ENCODE assay signal across 7 cellular contexts in the genomic region with DNA sequence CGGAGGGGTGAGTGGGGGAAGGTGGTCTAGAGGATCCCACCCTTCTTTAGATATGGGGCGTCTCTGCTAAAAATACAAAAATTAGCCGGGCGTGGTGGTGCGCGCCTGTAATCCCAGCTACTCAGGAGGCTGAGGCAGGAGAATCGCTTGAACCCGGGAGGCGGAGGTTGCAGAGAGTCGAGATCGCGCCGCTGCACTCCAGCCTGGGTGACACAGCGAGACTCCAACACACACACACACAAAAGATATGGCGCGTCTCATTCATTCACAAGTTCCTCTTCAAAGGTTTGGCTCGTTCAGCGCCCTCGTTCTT. TPM values are rescaled to one million over a fixed set of nuclear protein-coding genes. Genes with fewer than 3 reads are reported as not detected.
DNase-seq lines count a peak whose midpoint lies in the region; ATAC-seq, FAIRE-seq and TF ChIP-seq lines count a peak whose summit lies in the region.
"Not testable (repeated sequence)": the region's sequence is repeated elsewhere in the genome, so short reads cannot be mapped to it uniquely, and the experiment has no call there.
"Had no signal": no experiment of that assay in that cellular context is flagged by ENCODE, and none has a peak within 500 bp of the region (broad histone marks: within the 10 kb centered on the region; RNA-seq: fewer than 3 reads in every experiment).

No MANE protein-coding gene starts in this region.

- not testable (repeated sequence) for TF ChIP-seq EP300 in H1 (IDR thresholded peaks at IDR 0.05; ENCODE audit: borderline replicate concordance in 1 of 2, low read depth in 2 of 2, low read length in 2 of 2)

- H3K56ac ChIP-seq in H1 (replicated peaks; ENCODE audit: insufficient read length, low read depth, low read length) = not testable (repeated sequence)

- H2BK15ac ChIP-seq in H1 (ENCODE audit: low read length) = peak overlapping the region; percentile 92

- peak overlapping the region; percentile 10; the same call in 1 of the 2 replicates for H2AFZ ChIP-seq in H1 (ENCODE audit: low read length)

- H3K4me1 ChIP-seq in H1 (replicated peaks in 1 of 4; ENCODE audit: control insufficient read depth in 3 of 4, insufficient read depth in 4 of 4, low read length in 3 of 4) = peaks cover 0 to 18% (median 9%) of the 10 kb centered on the region in 4 experiments; a peak in 5 of 7 replicates
- H3K4me1 ChIP-seq in psoas muscle = peaks cover 26% of the 10 kb centered on the region

- not testable (repeated sequence) for TF ChIP-seq CTCF in BJ (IDR thresholded peaks at IDR 0.05; ENCODE audit: insufficient read depth, low read depth, low read length); LNCaP clone FGC (IDR thresholded peaks at IDR 0.05; ENCODE audit: control insufficient read depth, extremely low read depth, insufficient read depth); H1 (IDR thresholded peaks at IDR 0.05; ENCODE audit: control extremely low read depth in 1 of 3, insufficient read depth in 1 of 3, low read depth in 1 of 3, low read length in 3 of 3); psoas muscle (IDR thresholded peaks at IDR 0.05)

- H2BK20ac ChIP-seq in H1 (ENCODE audit: low read length) = peak overlapping the region; percentile 28; the same call in 1 of the 2 replicates

- not testable (repeated sequence) for FAIRE-seq in H1 (lab: Jason Lieb, UNC)

- not testable (repeated sequence) for H3K27me3 ChIP-seq in BJ (ENCODE audit: control insufficient read depth, insufficient read depth, low read length); H1 (replicated peaks in 1 of 4; ENCODE audit: control insufficient read depth in 3 of 4, extremely low read depth in 1 of 4, insufficient read depth in 3 of 4, low read length in 3 of 4); layer of hippocampus (ENCODE audit: control insufficient read depth, insufficient read depth, low read length); psoas muscle (ENCODE audit: insufficient read depth in 3 of 3, low read length in 2 of 3)

- H3K36me3 Mint-ChIP-seq in activated T-cell treated with anti-CD3 and anti-CD28 coated beads, Interleukin-2, amount 50 U/mL, for 24 hours (ENCODE audit: low read depth) = peaks cover 14% of the 10 kb centered on the region

- H3K9me3 Mint-ChIP-seq in activated T-cell treated with anti-CD3 and anti-CD28 coated beads, Interleukin-2, amount 50 U/mL, for 24 hours = not testable (repeated sequence)

- H3K36me3 ChIP-seq in BJ (ENCODE audit: control insufficient read depth, insufficient read depth, low read length); H1 (ENCODE audit: control insufficient read depth in 2 of 4, insufficient read depth in 4 of 4, low read length in 3 of 4); psoas muscle (ENCODE audit: insufficient read depth in 1 of 2, low read depth in 1 of 2): not testable (repeated sequence)

- 27% methylated on average over 16 of the region's 19 CpGs; no CpG with 5 or more reads in 1 of the 2 experiments for WGBS in H1 (ENCODE audit: extremely low coverage in 1 of 2, insufficient coverage in 1 of 2, insufficient read length in 1 of 2, insufficient replicate concordance in 2 of 2, low coverage in 1 of 2, low lambda C conversion rate in 2 of 2, missing lambda C conversion rate in 1 of 2), 2 experiments
- WGBS in psoas muscle, 3 donors = 6 to 34% (median 21%) methylated on average over 13 to 19 of the region's 19 CpGs

- not testable (repeated sequence) for TF ChIP-seq RAD21 in H1 (IDR thresholded peaks at IDR 0.05 in 1 of 2, conservative IDR thresholded peaks at IDR 0.05 in 1 of 2; ENCODE audit: low read depth in 2 of 2, low read length in 2 of 2)

- DNase-seq in BJ (ENCODE audit: low read depth); LNCaP clone FGC (ENCODE audit: low read depth); activated T-cell treated with anti-CD3 and anti-CD28 coated beads, Interleukin-2, amount 50 U/mL, for 24 hours; H1 (ENCODE audit: low read depth in 1 of 2, low spot score in 2 of 2); psoas muscle: not testable (repeated sequence)

- CTCF ChIA-PET in BJ (lab: Yijun Ruan, JAX); H1 (lab: Charles Lee; ENCODE audit: partially characterized antibody): not testable (repeated sequence)

- ATAC-seq in psoas muscle = not testable (repeated sequence)

- H3K4me3 Mint-ChIP-seq in activated T-cell treated with anti-CD3 and anti-CD28 coated beads, Interleukin-2, amount 50 U/mL, for 24 hours = peak overlapping the region; percentile 84

- not testable (repeated sequence) for H3K27me3 Mint-ChIP-seq in activated T-cell treated with anti-CD3 and anti-CD28 coated beads, Interleukin-2, amount 50 U/mL, for 24 hours

- H3K23me2 ChIP-seq in H1 (ENCODE audit: low read depth, low read length) = peaks cover 11% of the 10 kb centered on the region; the same call in 1 of the 2 replicates

- peaks cover 5 to 13% of the 10 kb centered on the region in 2 experiments for H4K20me1 ChIP-seq in H1 (replicated peaks in 1 of 2; ENCODE audit: control insufficient read depth in 1 of 2, insufficient read depth in 2 of 2, low read length in 2 of 2)

- H3K9ac ChIP-seq in H1 (replicated peaks in 1 of 4; ENCODE audit: extremely low read depth in 1 of 4, low read depth in 3 of 4, low read length in 3 of 4) = peak overlapping the region in 3 of 4 experiments; percentile 73 to 90 (median 80); a peak in 6 of 7 replicates

- not testable (repeated sequence) for H3K23ac ChIP-seq in H1 (ENCODE audit: insufficient read length)

- intact Hi-C loops in psoas muscle (cut with DNase I) = loop anchor here (5.0 to 10.0 kb wide), 3 partner anchors 38 to 834 kb away; a partner anchor contains a TSS

- H3K79me2 ChIP-seq in H1 (ENCODE audit: control insufficient read depth in 1 of 2, insufficient read depth in 2 of 2, low read length in 2 of 2) = peaks cover 26 to 34% of the 10 kb centered on the region in 2 experiments; a peak in 3 of 4 replicates

- peak overlapping the region; percentile 92 for H3K27ac Mint-ChIP-seq in activated T-cell treated with anti-CD3 and anti-CD28 coated beads, Interleukin-2, amount 50 U/mL, for 24 hours

- peak overlapping the region; percentile 85 for H3K18ac ChIP-seq in H1 (ENCODE audit: extremely low read depth, low read length)

- peak overlapping the region; percentile 86 to 99 for H3K4me2 ChIP-seq in H1 (ENCODE audit: insufficient read depth in 1 of 2, low read depth in 2 of 2, low read length in 2 of 2)

- H3K4ac ChIP-seq in H1 (replicated peaks; ENCODE audit: insufficient read length, low read depth, low read length) = not testable (repeated sequence)

- peaks cover 35% of the 10 kb centered on the region for H3K4me1 Mint-ChIP-seq in activated T-cell treated with anti-CD3 and anti-CD28 coated beads, Interleukin-2, amount 50 U/mL, for 24 hours (ENCODE audit: low read depth)

- peak overlapping the region; percentile 88; the same call in 1 of the 2 replicates for H4K8ac ChIP-seq in H1 (ENCODE audit: extremely low read depth, insufficient read depth, low read length)

- peak overlapping the region; percentile 75 for H4K5ac ChIP-seq in H1 (ENCODE audit: insufficient read length, low read depth, low read length)

- not testable (repeated sequence) for H3K79me1 ChIP-seq in H1 (ENCODE audit: low read depth, low read length)

- H3K27ac ChIP-seq in H1 (ENCODE audit: low read depth, low read length) (peak overlapping the region; percentile 64; the same call in 1 of the 2 replicates), layer of hippocampus (ENCODE audit: low read depth, low read length) (peak overlapping the region; percentile 46)
- H3K27ac ChIP-seq in psoas muscle = not testable (repeated sequence)

- H4K91ac ChIP-seq in H1 (replicated peaks; ENCODE audit: insufficient read length, low read length) = peak overlapping the region; percentile 99

- peak overlapping the region; percentile 20 for H3K14ac ChIP-seq in H1 (ENCODE audit: insufficient read length)

- peak overlapping the region; percentile 96 for H2BK120ac ChIP-seq in H1 (replicated peaks; ENCODE audit: low read depth, low read length)

- H2AK5ac ChIP-seq in H1 (ENCODE audit: low read depth, low read length) = peak overlapping the region; percentile 17; the same call in 1 of the 2 replicates

- not testable (repeated sequence) for H3K9me3 ChIP-seq in H1 (ENCODE audit: insufficient read depth in 2 of 2, low read depth in 1 of 2, low read length in 1 of 2); psoas muscle

- H2BK5ac ChIP-seq in H1 (ENCODE audit: low read depth, low read length) = peak overlapping the region; percentile 96

- not testable (repeated sequence) for TF ChIP-seq POLR2A in H1 (IDR thresholded peaks at IDR 0.05; ENCODE audit: control extremely low read depth in 1 of 2, low read depth in 2 of 2, low read length in 2 of 2)

- H3K4me3 ChIP-seq in BJ (ENCODE audit: low read depth, low read length) (peak overlapping the region; percentile 44), LNCaP clone FGC (ENCODE audit: low read depth, low read length) (peak overlapping the region; percentile 67), H1 (ENCODE audit: extremely low read depth in 1 of 4, insufficient read depth in 2 of 4, low read depth in 3 of 4, low read length in 4 of 4) (peak overlapping the region; percentile 43 to 96 (median 76)), psoas muscle (peak overlapping the region; percentile 97)

- POLR2A ChIA-PET in BJ (lab: Charles Lee) = not testable (repeated sequence)
- POLR2A ChIA-PET in H1 (lab: Charles Lee; ENCODE audit: partially characterized antibody) = interaction anchor here (1.3 to 2.3 kb wide), 5 partner anchors 10 to 38 kb away, joined by 3 to 10 read pairs (median 4); no protein-coding TSS in a partner anchor

- peak overlapping the region; percentile 86 for H2BK12ac ChIP-seq in H1 (ENCODE audit: low read depth, low read length)

RNA-seq across cellular contexts. Expression of a gene that starts 1.6 kb away (rescaled TPM):
- polyA plus RNA-seq in BJ (2011; rRNA removed) (579 and 1,176 TPM in 2 replicates), H1 (2011; rRNA removed) (1,055 and 1,381 TPM in 2 replicates), psoas muscle (100 to 1,000 TPM; 202 to 308 (median 299) TPM)
- polyA minus RNA-seq in BJ (2011; rRNA and poly(A)+ RNA removed) = 119 and 216 TPM in 2 replicates
- 726 and 743 TPM in 2 replicates for total RNA-seq in H1 (2021; fragmentation: NEBNext Ultra II Directional; extraction: Animal tissue kit (Norgen Biotek cat#: 25700))
- 777 TPM for polyA plus RNA-seq in H1 (2011; cell fraction: cytosol; rRNA removed)
- 835 TPM for polyA plus RNA-seq in H1 (2011; cell fraction: nucleus; rRNA removed)
- 563 to 829 TPM (median 731 TPM) in 4 replicates for polyA plus RNA-seq in H1 (2012, experiment 1 of 2)
- 1,009 TPM for polyA plus RNA-seq in H1 (2012, experiment 2 of 2)
- 1,327 TPM for polyA plus RNA-seq in H1 (2013, experiment 1 of 2)
- 1,362 TPM for polyA plus RNA-seq in H1 (2013, experiment 2 of 2)
- 300 and 353 TPM in 2 replicates for polyA minus RNA-seq in H1 (2011; rRNA and poly(A)+ RNA removed)
- 459 TPM for polyA minus RNA-seq in H1 (2011; cell fraction: cytosol; rRNA and poly(A)+ RNA removed)
- 278 TPM for polyA minus RNA-seq in H1 (2011; cell fraction: nucleus; rRNA and poly(A)+ RNA removed)
- total RNA-seq in psoas muscle = 100 to 1,000 TPM; 172 to 381 (median 300) TPM

RNA-seq across cellular contexts. Expression of a gene that starts 18.9 kb away (rescaled TPM):
- polyA plus RNA-seq in BJ (2011; rRNA removed) (0.83 and 1.5 TPM in 2 replicates), H1 (2011; rRNA removed) (1.0 and 1.9 TPM in 2 replicates), psoas muscle (under 1 TPM in 2 of 3 donors, not detected in 1; 0.04 to 0.05 TPM)
- 3.1 and 6.0 TPM in 2 replicates for polyA minus RNA-seq in BJ (2011; rRNA and poly(A)+ RNA removed)
- total RNA-seq in H1 (2021; fragmentation: NEBNext Ultra II Directional; extraction: Animal tissue kit (Norgen Biotek cat#: 25700)) = 3.6 and 4.0 TPM in 2 replicates
- polyA plus RNA-seq in H1 (2011; cell fraction: cytosol; rRNA removed) = 1.3 TPM
- polyA plus RNA-seq in H1 (2011; cell fraction: nucleus; rRNA removed) = 3.2 TPM
- 1.6 to 4.6 TPM (median 3.9 TPM) in 4 replicates for polyA plus RNA-seq in H1 (2012, experiment 1 of 2)
- 2.2 TPM for polyA plus RNA-seq in H1 (2012, experiment 2 of 2)
- polyA plus RNA-seq in H1 (2013, experiment 1 of 2) = 3.0 TPM
- polyA plus RNA-seq in H1 (2013, experiment 2 of 2) = 3.2 TPM
- 1.6 and 4.2 TPM in 2 replicates for polyA minus RNA-seq in H1 (2011; rRNA and poly(A)+ RNA removed)
- 2.5 TPM for polyA minus RNA-seq in H1 (2011; cell fraction: cytosol; rRNA and poly(A)+ RNA removed)
- 1.4 TPM for polyA minus RNA-seq in H1 (2011; cell fraction: nucleus; rRNA and poly(A)+ RNA removed)
- total RNA-seq in psoas muscle = under 1 TPM in 2 of 4 donors, not detected in 2; 0.08 to 0.13 TPM
- total RNA-seq: HT-29 had no signal

RNA-seq across cellular contexts. Expression of a gene that starts 26.9 kb away (rescaled TPM):
- not detected in 2 replicates for polyA plus RNA-seq in BJ (2011; rRNA removed)
- not detected in 2 replicates for polyA minus RNA-seq in BJ (2011; rRNA and poly(A)+ RNA removed)
- 0.32 and 0.59 TPM in 2 replicates for total RNA-seq in H1 (2021; fragmentation: NEBNext Ultra II Directional; extraction: Animal tissue kit (Norgen Biotek cat#: 25700))
- 0.09 and 0.19 TPM in 2 replicates for polyA plus RNA-seq in H1 (2011; rRNA removed)
- 0.26 TPM for polyA plus RNA-seq in H1 (2011; cell fraction: cytosol; rRNA removed)
- polyA plus RNA-seq in H1 (2011; cell fraction: nucleus; rRNA removed) = 0.91 TPM
- polyA plus RNA-seq in H1 (2012, experiment 1 of 2) = 0.20 to 0.40 TPM in 2 of 4 replicates, not detected in the others
- polyA plus RNA-seq in H1 (2012, experiment 2 of 2) = 0.45 TPM
- 0.12 TPM for polyA plus RNA-seq in H1 (2013, experiment 1 of 2)
- 0.22 TPM for polyA plus RNA-seq in H1 (2013, experiment 2 of 2)
- not detected in 2 replicates for polyA minus RNA-seq in H1 (2011; rRNA and poly(A)+ RNA removed)
- polyA minus RNA-seq in H1 (2011; cell fraction: cytosol; rRNA and poly(A)+ RNA removed) = not detected
- polyA minus RNA-seq in H1 (2011; cell fraction: nucleus; rRNA and poly(A)+ RNA removed) = not detected
- total RNA-seq in psoas muscle = not detected
- polyA plus RNA-seq in psoas muscle = under 1 TPM; 0.11 to 0.23 (median 0.14) TPM
- total RNA-seq: HT-29 had no signal

RNA-seq across cellular contexts. Expression of a gene that starts 39.2 kb away (rescaled TPM):
- polyA plus RNA-seq in BJ (2011; rRNA removed) (49.1 and 75.2 TPM in 2 replicates), H1 (2011; rRNA removed) (95.9 and 152 TPM in 2 replicates), psoas muscle (100 to 1,000 TPM; 113 to 160 (median 123) TPM)
- 30.5 and 34.2 TPM in 2 replicates for polyA minus RNA-seq in BJ (2011; rRNA and poly(A)+ RNA removed)
- 129 and 133 TPM in 2 replicates for total RNA-seq in H1 (2021; fragmentation: NEBNext Ultra II Directional; extraction: Animal tissue kit (Norgen Biotek cat#: 25700))
- polyA plus RNA-seq in H1 (2011; cell fraction: cytosol; rRNA removed) = 118 TPM
- 164 TPM for polyA plus RNA-seq in H1 (2011; cell fraction: nucleus; rRNA removed)
- 96.1 to 118 TPM (median 105 TPM) in 4 replicates for polyA plus RNA-seq in H1 (2012, experiment 1 of 2)
- 88.6 TPM for polyA plus RNA-seq in H1 (2012, experiment 2 of 2)
- 91.1 TPM for polyA plus RNA-seq in H1 (2013, experiment 1 of 2)
- 90.3 TPM for polyA plus RNA-seq in H1 (2013, experiment 2 of 2)
- 24.6 and 40.1 TPM in 2 replicates for polyA minus RNA-seq in H1 (2011; rRNA and poly(A)+ RNA removed)
- 50.3 TPM for polyA minus RNA-seq in H1 (2011; cell fraction: cytosol; rRNA and poly(A)+ RNA removed)
- 45.6 TPM for polyA minus RNA-seq in H1 (2011; cell fraction: nucleus; rRNA and poly(A)+ RNA removed)
- total RNA-seq in psoas muscle = 100 to 1,000 TPM in 1 of 4 donors, 10 to 100 TPM in 3; 72.6 to 107 (median 83.0) TPM

Comparison
In these comparisons a context has a peak if more than half of its experiments do, and no peak if none do; other contexts are left out.
1. H3K4me3 ChIP-seq: peak in every context shown above with its lines; median percentile 97 in psoas muscle; 76 in H1; 67 in LNCaP clone FGC; 44 in BJ.